In the genomic region with DNA sequence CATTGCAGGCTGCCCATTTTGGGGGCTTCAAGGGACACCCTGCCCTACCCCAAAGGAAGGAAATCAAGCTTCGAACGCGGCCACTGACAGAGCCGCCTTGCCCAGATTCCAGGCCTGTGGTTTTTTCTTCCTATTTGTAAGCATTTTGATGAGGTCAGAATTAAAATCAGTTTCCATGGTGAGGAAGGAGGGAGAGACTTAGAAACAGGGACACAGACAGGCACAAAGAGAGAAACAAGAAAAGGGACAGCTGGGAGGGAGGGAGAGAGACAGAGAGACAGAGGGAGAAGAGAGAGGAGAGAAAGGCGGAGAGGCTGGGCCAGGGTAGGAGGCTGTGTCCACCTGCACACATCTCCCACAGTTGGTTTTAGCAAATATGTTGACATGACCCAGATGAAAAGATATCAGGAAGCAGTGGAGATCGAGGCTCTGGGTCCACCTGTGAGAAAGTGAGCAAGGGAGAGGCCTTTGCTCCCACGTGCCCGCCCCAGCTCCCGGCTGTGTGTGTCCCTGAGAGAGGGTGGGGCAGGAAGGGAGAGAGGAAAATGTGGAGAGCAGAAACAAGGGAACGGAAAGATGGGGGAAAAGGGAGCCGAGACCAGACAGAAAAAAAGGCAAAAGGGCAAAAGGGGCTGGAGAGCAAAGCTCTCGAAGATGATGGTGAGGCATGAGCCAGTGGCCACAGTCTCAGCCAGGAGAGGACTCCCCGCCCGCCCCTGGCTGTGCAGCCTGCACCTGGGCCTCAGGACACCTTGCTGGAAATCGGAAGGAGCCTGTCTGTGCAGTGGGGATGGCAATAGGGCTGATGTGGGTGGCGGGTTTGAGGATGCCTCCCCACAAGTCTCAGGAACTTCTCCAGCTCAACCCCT, we compare ENCODE assay signal across 21 cellular contexts. TPM values are rescaled to one million over a fixed set of nuclear protein-coding genes. Genes with fewer than 3 reads are reported as not detected.
DNase-seq lines count a peak whose midpoint lies in the region; ATAC-seq and TF ChIP-seq lines count a peak whose summit lies in the region.
"Had no signal": no experiment of that assay in that cellular context is flagged by ENCODE, and none has a peak within 500 bp of the region (broad histone marks: within the 10 kb centered on the region; RNA-seq: fewer than 3 reads in every experiment).

No MANE protein-coding gene starts in this region.

- H3K9me2 ChIP-seq in GM23248 (ENCODE audit: insufficient read depth) (no peaks in the 10 kb centered on the region), hepatocyte (replicated peaks; ENCODE audit: insufficient read depth) (no peaks in the 10 kb centered on the region)

- no peak overlapping the region for H3K4me3 ChIP-seq in GM23248
- no peak overlapping the region for H3K4me3 ChIP-seq in SK-N-MC
- H3K4me3 ChIP-seq in hepatocyte: no peak overlapping the region
- no peak overlapping the region for H3K4me3 ChIP-seq in stomach
- H3K4me3 ChIP-seq: K562, ovary had no signal

- intact Hi-C loops in stomach (cut with DNase I; ENCODE audit: low total_unique reads): no loop called here

- TF ChIP-seq EP300 in stomach (IDR thresholded peaks at IDR 0.05): no peak

- TF ChIP-seq CTCF in hepatocyte (IDR thresholded peaks at IDR 0.05; ENCODE audit: poor library complexity) (no peak), stomach (IDR thresholded peaks at IDR 0.05) (no peak)

- H3K9me3 ChIP-seq in GM23248 (ENCODE audit: low read depth): no peaks in the 10 kb centered on the region
- no peaks in the 10 kb centered on the region for H3K9me3 ChIP-seq in SK-N-MC (ENCODE audit: low read depth, low read length)
- no peaks in the 10 kb centered on the region for H3K9me3 ChIP-seq in hepatocyte (ENCODE audit: low read depth)
- H3K9me3 ChIP-seq in stomach: peaks cover 0 to 14% (median 5%) of the 10 kb centered on the region in 4 donors
- H3K9me3 ChIP-seq: ovary had no signal

- no peaks in the 10 kb centered on the region for H3K36me3 ChIP-seq in GM23248 (ENCODE audit: low read depth)
- H3K36me3 ChIP-seq in SK-N-MC (ENCODE audit: insufficient read depth, low read length): no peaks in the 10 kb centered on the region
- H3K36me3 ChIP-seq in hepatocyte (replicated peaks; ENCODE audit: insufficient read depth, low read depth): no peaks in the 10 kb centered on the region
- no peaks in the 10 kb centered on the region for H3K36me3 ChIP-seq in stomach
- H3K36me3 ChIP-seq: ovary had no signal

- 63 to 66% methylated on average over 16 of the region's 16 CpGs for WGBS in GM23248 (ENCODE audit: low coverage in 1 of 2, low lambda C conversion rate in 2 of 2, missing lambda C conversion rate in 2 of 2), 2 experiments
- WGBS in hepatocyte (ENCODE audit: low lambda C conversion rate, missing lambda C conversion rate): 66% methylated on average over 16 of the region's 16 CpGs
- WGBS in stomach, 5 donors: 37 to 47% (median 39%) methylated on average over 16 of the region's 16 CpGs

- in situ Hi-C loops in GM23248 (cut with MboI): no loop called here

- H3K27me3 ChIP-seq in GM23248 (replicated peaks; ENCODE audit: insufficient read depth): no peaks in the 10 kb centered on the region
- peaks cover 4% of the 10 kb centered on the region for H3K27me3 ChIP-seq in hepatocyte
- H3K27me3 ChIP-seq in stomach: peaks cover 0 to 40% (median 17%) of the 10 kb centered on the region in 3 donors
- H3K27me3 ChIP-seq: ovary had no signal

- H3K4me1 ChIP-seq in GM23248 (ENCODE audit: insufficient read depth) (peaks cover 16% of the 10 kb centered on the region), hepatocyte (ENCODE audit: insufficient read depth) (peaks cover 6% of the 10 kb centered on the region), stomach (no peaks in the 10 kb centered on the region)

- H3K79me2 ChIP-seq in GM23248 (ENCODE audit: insufficient read depth): no peaks in the 10 kb centered on the region
- no peaks in the 10 kb centered on the region for H3K79me2 ChIP-seq in hepatocyte

- H3K4me2 ChIP-seq in GM23248 (ENCODE audit: unreplicated experiment) (no peak overlapping the region), hepatocyte (no peak overlapping the region)

- H3K27ac ChIP-seq in GM23248: no peak overlapping the region
- H3K27ac ChIP-seq in SK-N-MC: no peak overlapping the region
- H3K27ac ChIP-seq in hepatocyte: no peak overlapping the region
- no peak overlapping the region for H3K27ac ChIP-seq in stomach
- H3K27ac ChIP-seq: ovary, RWPE1 had no signal

- H2AFZ ChIP-seq in GM23248 (peak overlapping the region; percentile 41; the same call in 1 of the 2 replicates), hepatocyte (no peak overlapping the region)

- no peak for ATAC-seq in GM21367 (IDR thresholded peaks at IDR 0.05; ENCODE audit: unreplicated experiment)
- no peak for ATAC-seq in HG03139 (IDR thresholded peaks at IDR 0.05; ENCODE audit: unreplicated experiment)
- ATAC-seq: activated CD8-positive, alpha-beta T cell treated with anti-CD3 and anti-CD28 coated beads for 36 hours; effector memory CD8-positive, alpha-beta T cell; K562; sciatic nerve had no signal

- H3K9ac ChIP-seq in GM23248 (no peak overlapping the region), SK-N-MC (ENCODE audit: insufficient read length) (peak overlapping the region; percentile 34)

- H4K20me1 ChIP-seq in GM23248 (ENCODE audit: insufficient read depth): no peaks in the 10 kb centered on the region
- no peaks in the 10 kb centered on the region for H4K20me1 ChIP-seq in hepatocyte (ENCODE audit: insufficient read depth, poor library complexity, severe bottlenecking)

- TF ChIP-seq POLR2A in stomach (IDR thresholded peaks at IDR 0.05): no peak

- DNase-seq in GM23248 (peak; percentile 60), SK-N-MC (ENCODE audit: low read depth, low spot score) (no peak), hepatocyte (ENCODE audit: low spot score) (peak; percentile 50), occipital lobe (lab: John Stamatoyannopoulos, UW) (peak; percentile 16), GOT3 (lab: John Stamatoyannopoulos, UW) (no peak), stomach (no peak)
- DNase-seq: activated B cell treated with CpG ODN at 0.5 μM for 24 hours; activated CD8-positive, alpha-beta T cell treated with anti-CD3 and anti-CD28 coated beads for 36 hours; activated T-cell treated with anti-CD3 and anti-CD28 coated beads, Interleukin-2, amount 50 U/mL, for 48 hours; AML-193; effector memory CD8-positive, alpha-beta T cell; NCI-H1105 treated with DMSO at 0.1 percent for 48 hours; NCI-H2227 treated with DMSO at 0.1 percent for 48 hours; ovary; stimulated activated CD4-positive, alpha-beta T cell treated with anti-CD3 and anti-CD28 coated beads, Interleukin-2, amount 100 ng/mL, for 48 hours had no signal

- H3F3A ChIP-seq in GM23248 (ENCODE audit: insufficient read depth): 0 out of 2 replicates have a peak, but pooled peaks cover 5% of the 10 kb centered on the region

RNA-seq across cellular contexts. Expression of a gene that starts 20.6 kb away (rescaled TPM):
- total RNA-seq in GM23248 (2014; rRNA removed; shearing (Covaris generic)): 26.1 and 32.1 TPM in 2 replicates
- polyA plus RNA-seq in GM23248 (2016; fragmentation: Nextera tagmentation; extraction: Ambion mirVana): 16.8 and 17.2 TPM in 2 replicates
- total RNA-seq in hepatocyte: 25.4 and 25.7 TPM in 2 replicates
- polyA plus RNA-seq in hepatocyte: 22.9 and 30.4 TPM in 2 replicates
- total RNA-seq in occipital lobe: 3.0 TPM
- 1 to 10 TPM in 1 of 5 donors, under 1 TPM in 1, not detected in 3; 0.55 to 6.5 TPM for total RNA-seq in stomach
- polyA plus RNA-seq in stomach: 1 to 10 TPM in 2 of 3 donors, under 1 TPM in 1; 0.85 to 1.8 (median 1.1) TPM
- total RNA-seq: activated B cell treated with CpG ODN at 0.5 μM for 24 hours had no signal
- polyA plus RNA-seq: keratinocyte had no signal

Comparison
In these comparisons a context has a peak if more than half of its experiments do, and no peak if none do; other contexts are left out.
1. DNase-seq: peak in GM23248 (single experiment), hepatocyte (single experiment) and occipital lobe (single experiment); none in SK-N-MC (single experiment), GOT3 (single experiment) and stomach (single experiment).